ENCODE assay signal across 2 cellular contexts in genomic region chr2:33210626-33211025, GRCh38.
TF ChIP-seq lines count a peak whose summit lies in the region.

No MANE protein-coding gene starts in this region.

TF ChIP-seq in IMR-90, 13 proteins besides CTCF, POLR2A, EP300 and RAD21:
- TF ChIP-seq SMC3 (IDR thresholded peaks at IDR 0.05; ENCODE audit: low read depth, low read length), result no peak; the same call in 1 of the 2 replicates
- TF ChIP-seq RCOR1 (IDR thresholded peaks at IDR 0.05; ENCODE audit: insufficient replicate concordance, low read length), result peak; percentile 28
- peak; percentile 25; the same call in 1 of the 2 replicates for TF ChIP-seq MAZ (IDR thresholded peaks at IDR 0.05; ENCODE audit: borderline replicate concordance, low read depth, low read length)
- TF ChIP-seq CHD1 (IDR thresholded peaks at IDR 0.05; ENCODE audit: low read depth, low read length), result no peak
- no peak for TF ChIP-seq USF2 (IDR thresholded peaks at IDR 0.05; ENCODE audit: low read depth, low read length)
- peak; percentile 94 for TF ChIP-seq FOS (IDR thresholded peaks at IDR 0.05; ENCODE audit: low read depth, low read length)
- no peak for TF ChIP-seq BHLHE40 (IDR thresholded peaks at IDR 0.05; ENCODE audit: low read depth, low read length)
- peak; percentile 96 for TF ChIP-seq CEBPB (IDR thresholded peaks at IDR 0.05; ENCODE audit: low read depth, low read length)
- TF ChIP-seq, protein P1, sequence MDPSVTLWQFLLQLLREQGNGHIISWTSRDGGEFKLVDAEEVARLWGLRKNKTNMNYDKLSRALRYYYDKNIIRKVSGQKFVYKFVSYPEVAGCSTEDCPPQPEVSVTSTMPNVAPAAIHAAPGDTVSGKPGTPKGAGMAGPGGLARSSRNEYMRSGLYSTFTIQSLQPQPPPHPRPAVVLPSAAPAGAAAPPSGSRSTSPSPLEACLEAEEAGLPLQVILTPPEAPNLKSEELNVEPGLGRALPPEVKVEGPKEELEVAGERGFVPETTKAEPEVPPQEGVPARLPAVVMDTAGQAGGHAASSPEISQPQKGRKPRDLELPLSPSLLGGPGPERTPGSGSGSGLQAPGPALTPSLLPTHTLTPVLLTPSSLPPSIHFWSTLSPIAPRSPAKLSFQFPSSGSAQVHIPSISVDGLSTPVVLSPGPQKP (IDR thresholded peaks at IDR 0.05; ENCODE audit: borderline replicate concordance, low read depth, low read length), result no peak
- peak; percentile 51 for TF ChIP-seq MAFK (IDR thresholded peaks at IDR 0.05; ENCODE audit: low read depth, low read length)
- no peak for TF ChIP-seq RFX5 (IDR thresholded peaks at IDR 0.05; ENCODE audit: low read depth, low read length)
- no peak for TF ChIP-seq MXI1 (IDR thresholded peaks at IDR 0.05; ENCODE audit: borderline replicate concordance, low read depth, low read length)

TF ChIP-seq in K562, 482 proteins besides CTCF, POLR2A, EP300 and RAD21:
- TF ChIP-seq ZNF785 (CRISPR knock-in tag; IDR thresholded peaks at IDR 0.05) (no peak), BACH1 (tag; IDR thresholded peaks at IDR 0.05) (0 out of 2 replicates have a peak, but pooled peaks have one; percentile 41), SRF (CRISPR knock-in tag; IDR thresholded peaks at IDR 0.05) (no peak), ZNF655 (CRISPR knock-in tag; IDR thresholded peaks at IDR 0.05) (no peak), EHMT2 (IDR thresholded peaks at IDR 0.05) (peak; percentile 16; the same call in 1 of the 2 replicates), SPI1 (IDR thresholded peaks at IDR 0.05; ENCODE audit: borderline replicate concordance, low read depth, low read length) (peak; percentile 57; the same call in 1 of the 2 replicates), ETV5 (CRISPR knock-in tag; IDR thresholded peaks at IDR 0.05; ENCODE audit: low read depth) (no peak), XRCC4 (IDR thresholded peaks at IDR 0.05; ENCODE audit: extremely low read depth, insufficient read depth, insufficient read length) (no peak), JUND (IDR thresholded peaks at IDR 0.05; ENCODE audit: borderline replicate concordance, low read depth, low read length) (0 out of 2 replicates have a peak, but pooled peaks have one; percentile 4), JUND (tag; IDR thresholded peaks at IDR 0.05; ENCODE audit: borderline replicate concordance, low read depth, low read length) (no peak), HNRNPH1 (optimal IDR thresholded peaks at IDR 0.05; ENCODE audit: low read depth, low read length) (no peak), ETS2 (tag; IDR thresholded peaks at IDR 0.05; ENCODE audit: borderline replicate concordance, poor library complexity, severe bottlenecking) (no peak), ZNF584 (CRISPR knock-in tag; IDR thresholded peaks at IDR 0.05; ENCODE audit: low read depth) (no peak), ZKSCAN3 (CRISPR knock-in tag; IDR thresholded peaks at IDR 0.05) (no peak), USF1 (CRISPR knock-in tag; IDR thresholded peaks at IDR 0.05) (no peak), SP2 (IDR thresholded peaks at IDR 0.05; ENCODE audit: extremely low read depth, low read depth, low read length, poor library complexity, severe bottlenecking) (no peak), POU5F1 (IDR thresholded peaks at IDR 0.05; ENCODE audit: borderline replicate concordance, low read depth, low read length, partially characterized antibody) (no peak), GATA2 (CRISPR knock-in tag; IDR thresholded peaks at IDR 0.05) (no peak), ZNF512 (tag; IDR thresholded peaks at IDR 0.05) (no peak), KLF10 (CRISPR knock-in tag; IDR thresholded peaks at IDR 0.05) (no peak), HEY1 (CRISPR knock-in tag; IDR thresholded peaks at IDR 0.05; ENCODE audit: borderline replicate concordance) (no peak), ZNF12 (CRISPR knock-in tag; IDR thresholded peaks at IDR 0.05) (no peak)
- TF ChIP-seq, protein P2, sequence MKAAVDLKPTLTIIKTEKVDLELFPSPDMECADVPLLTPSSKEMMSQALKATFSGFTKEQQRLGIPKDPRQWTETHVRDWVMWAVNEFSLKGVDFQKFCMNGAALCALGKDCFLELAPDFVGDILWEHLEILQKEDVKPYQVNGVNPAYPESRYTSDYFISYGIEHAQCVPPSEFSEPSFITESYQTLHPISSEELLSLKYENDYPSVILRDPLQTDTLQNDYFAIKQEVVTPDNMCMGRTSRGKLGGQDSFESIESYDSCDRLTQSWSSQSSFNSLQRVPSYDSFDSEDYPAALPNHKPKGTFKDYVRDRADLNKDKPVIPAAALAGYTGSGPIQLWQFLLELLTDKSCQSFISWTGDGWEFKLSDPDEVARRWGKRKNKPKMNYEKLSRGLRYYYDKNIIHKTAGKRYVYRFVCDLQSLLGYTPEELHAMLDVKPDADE (conservative IDR thresholded peaks at IDR 0.05; ENCODE audit: control insufficient read depth, low read depth, low read length), result no peak
- TF ChIP-seq, protein P3, sequence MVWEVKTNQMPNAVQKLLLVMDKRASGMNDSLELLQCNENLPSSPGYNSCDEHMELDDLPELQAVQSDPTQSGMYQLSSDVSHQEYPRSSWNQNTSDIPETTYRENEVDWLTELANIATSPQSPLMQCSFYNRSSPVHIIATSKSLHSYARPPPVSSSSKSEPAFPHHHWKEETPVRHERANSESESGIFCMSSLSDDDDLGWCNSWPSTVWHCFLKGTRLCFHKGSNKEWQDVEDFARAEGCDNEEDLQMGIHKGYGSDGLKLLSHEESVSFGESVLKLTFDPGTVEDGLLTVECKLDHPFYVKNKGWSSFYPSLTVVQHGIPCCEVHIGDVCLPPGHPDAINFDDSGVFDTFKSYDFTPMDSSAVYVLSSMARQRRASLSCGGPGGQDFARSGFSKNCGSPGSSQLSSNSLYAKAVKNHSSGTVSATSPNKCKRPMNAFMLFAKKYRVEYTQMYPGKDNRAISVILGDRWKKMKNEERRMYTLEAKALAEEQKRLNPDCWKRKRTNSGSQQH (CRISPR knock-in tag; IDR thresholded peaks at IDR 0.05), result no peak
- TF ChIP-seq, protein P4, sequence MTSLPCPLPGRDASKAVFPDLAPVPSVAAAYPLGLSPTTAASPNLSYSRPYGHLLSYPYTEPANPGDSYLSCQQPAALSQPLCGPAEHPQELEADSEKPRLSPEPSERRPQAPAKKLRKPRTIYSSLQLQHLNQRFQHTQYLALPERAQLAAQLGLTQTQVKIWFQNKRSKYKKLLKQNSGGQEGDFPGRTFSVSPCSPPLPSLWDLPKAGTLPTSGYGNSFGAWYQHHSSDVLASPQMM (CRISPR knock-in tag; IDR thresholded peaks at IDR 0.05), result no peak
- TF ChIP-seq, protein P5, sequence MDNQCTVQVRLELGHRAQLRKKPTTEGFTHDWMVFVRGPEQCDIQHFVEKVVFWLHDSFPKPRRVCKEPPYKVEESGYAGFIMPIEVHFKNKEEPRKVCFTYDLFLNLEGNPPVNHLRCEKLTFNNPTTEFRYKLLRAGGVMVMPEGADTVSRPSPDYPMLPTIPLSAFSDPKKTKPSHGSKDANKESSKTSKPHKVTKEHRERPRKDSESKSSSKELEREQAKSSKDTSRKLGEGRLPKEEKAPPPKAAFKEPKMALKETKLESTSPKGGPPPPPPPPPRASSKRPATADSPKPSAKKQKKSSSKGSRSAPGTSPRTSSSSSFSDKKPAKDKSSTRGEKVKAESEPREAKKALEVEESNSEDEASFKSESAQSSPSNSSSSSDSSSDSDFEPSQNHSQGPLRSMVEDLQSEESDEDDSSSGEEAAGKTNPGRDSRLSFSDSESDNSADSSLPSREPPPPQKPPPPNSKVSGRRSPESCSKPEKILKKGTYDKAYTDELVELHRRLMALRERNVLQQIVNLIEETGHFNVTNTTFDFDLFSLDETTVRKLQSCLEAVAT (IDR thresholded peaks at IDR 0.05), result no peak
- TF ChIP-seq, protein P6, sequence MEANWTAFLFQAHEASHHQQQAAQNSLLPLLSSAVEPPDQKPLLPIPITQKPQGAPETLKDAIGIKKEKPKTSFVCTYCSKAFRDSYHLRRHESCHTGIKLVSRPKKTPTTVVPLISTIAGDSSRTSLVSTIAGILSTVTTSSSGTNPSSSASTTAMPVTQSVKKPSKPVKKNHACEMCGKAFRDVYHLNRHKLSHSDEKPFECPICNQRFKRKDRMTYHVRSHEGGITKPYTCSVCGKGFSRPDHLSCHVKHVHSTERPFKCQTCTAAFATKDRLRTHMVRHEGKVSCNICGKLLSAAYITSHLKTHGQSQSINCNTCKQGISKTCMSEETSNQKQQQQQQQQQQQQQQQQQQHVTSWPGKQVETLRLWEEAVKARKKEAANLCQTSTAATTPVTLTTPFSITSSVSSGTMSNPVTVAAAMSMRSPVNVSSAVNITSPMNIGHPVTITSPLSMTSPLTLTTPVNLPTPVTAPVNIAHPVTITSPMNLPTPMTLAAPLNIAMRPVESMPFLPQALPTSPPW (CRISPR knock-in tag; IDR thresholded peaks at IDR 0.05), result no peak
TF ChIP-seq in K562: peak in this region for 4.
